13 cellular contexts compared by ENCODE assay signal in genomic region chr13:114259974-114260373, GRCh38. TPM values are rescaled to one million over a fixed set of nuclear protein-coding genes. Genes with fewer than 3 reads are reported as not detected.
DNase-seq lines count a peak whose midpoint lies in the region; ATAC-seq, FAIRE-seq and TF ChIP-seq lines count a peak whose summit lies in the region.
"Had no signal": no experiment of that assay in that cellular context is flagged by ENCODE, and none has a peak within 500 bp of the region (broad histone marks: within the 10 kb centered on the region; RNA-seq: fewer than 3 reads in every experiment).

No MANE protein-coding gene starts in this region.

- TF ChIP-seq CTCF in neural progenitor cell (IDR thresholded peaks at IDR 0.05): no peak

- H3K27me3 Mint-ChIP-seq in neural progenitor cell (ENCODE audit: insufficient read depth, low read depth): peaks cover 2% of the 10 kb centered on the region

- H3K36me3 ChIP-seq in neural progenitor cell: peaks cover 17% of the 10 kb centered on the region

- no peaks in the 10 kb centered on the region for H3F3A ChIP-seq in neural progenitor cell (ENCODE audit: low read depth)

- POLR2A ChIA-PET in HEK293T (lab: Yijun Ruan, JAX): no interaction called here

- H3K4me3 ChIP-seq in neural progenitor cell: no peak overlapping the region
- H3K4me3 ChIP-seq: spleen had no signal

- H3K27ac ChIP-seq in neural progenitor cell: no peak overlapping the region

- CTCF ChIA-PET in HEK293T (lab: Yijun Ruan, JAX): no interaction called here

- no peak overlapping the region for H2AFZ ChIP-seq in neural progenitor cell (replicated peaks)

- no peaks in the 10 kb centered on the region for H4K20me1 ChIP-seq in neural progenitor cell (ENCODE audit: low read depth)

- no peaks in the 10 kb centered on the region for H3K27me3 ChIP-seq in neural progenitor cell
- H3K27me3 ChIP-seq: spleen had no signal

- no peak overlapping the region for H3K4me3 Mint-ChIP-seq in neural progenitor cell
- H3K4me3 Mint-ChIP-seq: mesothelial cell of epicardium had no signal

- peak; percentile 37 for DNase-seq in NCI-H510A (lab: John Stamatoyannopoulos, UW)
- no peak for DNase-seq in neural progenitor cell (ENCODE audit: low spot score)
- DNase-seq in frontal cortex (ENCODE audit: low spot score in 2 of 2): no peak
- DNase-seq in mesenteric fat pad (ENCODE audit: low spot score): no peak
- no peak for DNase-seq in HEK293T (ENCODE audit: extremely low spot score)
- DNase-seq: activated T-cell treated with anti-CD3 and anti-CD28 coated beads, Interleukin-2, amount 50 U/mL, for 1 hour; foreskin fibroblast; GDM1; NCI-H1694 treated with DMSO at 0.1 percent for 48 hours; spleen had no signal

- no peak for FAIRE-seq in frontal cortex (lab: Jason Lieb, UNC)

- no peaks in the 10 kb centered on the region for H3K4me1 Mint-ChIP-seq in neural progenitor cell
- H3K4me1 Mint-ChIP-seq: mesothelial cell of epicardium had no signal

- peaks cover 26% of the 10 kb centered on the region for H3K36me3 Mint-ChIP-seq in neural progenitor cell

- no peak overlapping the region for H3K27ac Mint-ChIP-seq in neural progenitor cell
- H3K27ac Mint-ChIP-seq: mesothelial cell of epicardium had no signal

- no peaks in the 10 kb centered on the region for H3K4me1 ChIP-seq in neural progenitor cell

- peak; percentile 51 for ATAC-seq in GM18909 (IDR thresholded peaks at IDR 0.05; ENCODE audit: poor library complexity, unreplicated experiment)
- ATAC-seq in HG03108 (IDR thresholded peaks at IDR 0.05; ENCODE audit: unreplicated experiment): peak; percentile 42

- no peak overlapping the region for H3K4me2 ChIP-seq in neural progenitor cell

- no peaks in the 10 kb centered on the region for H3K9me3 Mint-ChIP-seq in neural progenitor cell
- H3K9me3 Mint-ChIP-seq: mesothelial cell of epicardium had no signal

- no peaks in the 10 kb centered on the region for H3K9me3 ChIP-seq in neural progenitor cell (ENCODE audit: low read depth)
- H3K9me3 ChIP-seq: spleen had no signal

- no peaks in the 10 kb centered on the region for H3K79me2 ChIP-seq in neural progenitor cell (ENCODE audit: low read depth)

- H3K9ac ChIP-seq in neural progenitor cell: peak overlapping the region; percentile 12

TF ChIP-seq in HEK293T, 16 proteins besides CTCF, POLR2A, EP300 and RAD21:
- no peak for TF ChIP-seq L3MBTL2 (conservative IDR thresholded peaks at IDR 0.05)

RNA-seq across cellular contexts. Expression of gene UPF3A, which starts 21.4 kb away (rescaled TPM):
- total RNA-seq in neural progenitor cell (ENCODE audit: low replicate concordance): 60.1 and 74.4 TPM in 2 replicates
- 43.6 TPM for total RNA-seq in frontal cortex
- 39.6 TPM for total RNA-seq in mesenteric fat pad

RNA-seq across cellular contexts. Expression of gene CDC16, which starts 25.3 kb away (rescaled TPM):
- total RNA-seq in neural progenitor cell (ENCODE audit: low replicate concordance) (53.1 and 69.6 TPM in 2 replicates), frontal cortex (40.8 TPM), mesenteric fat pad (70.0 TPM)

RNA-seq across cellular contexts. Expression of gene CHAMP1, which starts 54.3 kb away (rescaled TPM):
- total RNA-seq in neural progenitor cell (ENCODE audit: low replicate concordance) (25.4 and 35.3 TPM in 2 replicates), frontal cortex (7.7 TPM), mesenteric fat pad (18.8 TPM)
